8 cellular contexts compared by ENCODE assay signal in the genomic region with DNA sequence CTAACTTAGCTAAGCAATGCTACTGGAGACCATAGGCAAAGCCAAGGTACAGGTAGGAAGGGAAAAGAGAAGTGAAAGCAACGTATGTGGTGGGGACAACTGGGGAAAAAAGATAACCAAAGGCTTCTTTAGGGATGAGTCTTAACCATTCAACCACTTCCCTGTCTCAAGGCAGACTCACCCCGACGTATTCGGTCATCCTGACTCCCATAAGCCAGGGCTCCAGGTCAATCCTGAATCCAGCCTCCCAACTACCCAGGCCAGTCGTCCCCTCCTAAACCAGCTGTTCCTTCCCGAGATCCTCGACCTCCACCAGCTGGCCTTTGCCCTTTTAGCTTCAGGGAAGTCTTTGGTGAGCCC.
DNase-seq lines count a peak whose midpoint lies in the region; ATAC-seq and TF ChIP-seq lines count a peak whose summit lies in the region.

No MANE protein-coding gene starts in this region.

- H3K4me1 ChIP-seq in iPS-15b (ENCODE audit: control insufficient read depth, insufficient read depth, low read length): peaks cover 7% of the 10 kb centered on the region

- DNase-seq in AG04449 (ENCODE audit: low read depth, low spot score): no peak
- DNase-seq in stimulated activated naive CD8-positive, alpha-beta T cell treated with anti-CD3 and anti-CD28 coated beads, Interleukin-15, Interleukin-2, amounts not matched to agents 100 U/mL and 50 U/mL, for 24 hours: no peak
- no peak for DNase-seq in inferior parietal cortex (ENCODE audit: extremely low spot score)
- DNase-seq in iPS-NIHi7 (ENCODE audit: extremely low spot score): no peak

- H3K36me3 ChIP-seq in iPS-15b (ENCODE audit: control insufficient read depth, insufficient read depth, low read length): peaks cover 14% of the 10 kb centered on the region

- CTCF ChIA-PET in AG04449 (lab: Yijun Ruan, JAX): interaction anchor here (0.9 to 7.0 kb wide), 13 partner anchors 10 to 126 kb away, joined by 3 to 55 read pairs (median 5); a partner anchor contains a TSS

- H3K27me3 ChIP-seq in iPS-15b (ENCODE audit: control insufficient read depth, insufficient read depth, low read length): no peaks in the 10 kb centered on the region

- ATAC-seq in GM19324 (IDR thresholded peaks at IDR 0.05; ENCODE audit: low FRiP score, unreplicated experiment): peak; percentile 35
- peak; percentile 25 for ATAC-seq in HG03378 (IDR thresholded peaks at IDR 0.05; ENCODE audit: unreplicated experiment)
- ATAC-seq in stimulated activated naive CD8-positive, alpha-beta T cell treated with anti-CD3 and anti-CD28 coated beads, Interleukin-15, Interleukin-2, amounts not matched to agents 100 U/mL and 50 U/mL, for 24 hours: peak; percentile 15

- H3K27ac Mint-ChIP-seq in activated naive CD8-positive, alpha-beta T cell: peak overlapping the region; percentile 100

- H3K9me3 Mint-ChIP-seq in activated naive CD8-positive, alpha-beta T cell (ENCODE audit: low read depth): no peaks in the 10 kb centered on the region

- POLR2A ChIA-PET in AG04449 (lab: Yijun Ruan, JAX): interaction anchor here (0.7 to 2.2 kb wide), 15 partner anchors 10 to 168 kb away, joined by 3 to 14 read pairs (median 5); a partner anchor contains a TSS

- no peaks in the 10 kb centered on the region for H3K9me3 ChIP-seq in iPS-15b (ENCODE audit: control insufficient read depth, insufficient read depth, low read length)

- peaks cover 25% of the 10 kb centered on the region for H3K4me1 Mint-ChIP-seq in activated naive CD8-positive, alpha-beta T cell (ENCODE audit: low read depth)

- TF ChIP-seq CTCF in AG04449 (IDR thresholded peaks at IDR 0.05; ENCODE audit: insufficient read depth, low read length, missing control alignments): no peak

- peak overlapping the region; percentile 98 for H3K9ac ChIP-seq in iPS-15b (ENCODE audit: low read depth, low read length)

- H3K27me3 Mint-ChIP-seq in activated naive CD8-positive, alpha-beta T cell: no peaks in the 10 kb centered on the region

- H3K4me3 ChIP-seq in AG04449 (ENCODE audit: low read depth, low read length) (peak overlapping the region; percentile 72), iPS-15b (ENCODE audit: low read depth, low read length) (peak overlapping the region; percentile 99)

- H3K4me3 Mint-ChIP-seq in activated naive CD8-positive, alpha-beta T cell: peak overlapping the region; percentile 99

- no peaks in the 10 kb centered on the region for H3K36me3 Mint-ChIP-seq in activated naive CD8-positive, alpha-beta T cell
